Comparison of ENCODE assay signal across 1 cellular context in genomic region chr6:83974409-83975050, GRCh38.
TF ChIP-seq lines count a peak whose summit lies in the region.

No MANE protein-coding gene starts in this region.

TF ChIP-seq in K562, 482 proteins besides CTCF, POLR2A, EP300 and RAD21 (continued from another document and continues in another):
- TF ChIP-seq ZNF592 (IDR thresholded peaks at IDR 0.05) (peak; percentile 100), MEIS2 (IDR thresholded peaks at IDR 0.05; ENCODE audit: partially characterized antibody) (peak; percentile 84), KDM1A (IDR thresholded peaks at IDR 0.05) (peak; percentile 91 to 93), ZNF140 (CRISPR knock-in tag; IDR thresholded peaks at IDR 0.05) (peak; percentile 89), DPF2 (IDR thresholded peaks at IDR 0.05) (peak; percentile 99), HMG20A (CRISPR knock-in tag; conservative IDR thresholded peaks at IDR 0.05) (peak; percentile 61), FIP1L1 (IDR thresholded peaks at IDR 0.05; ENCODE audit: low read depth, low read length, poor library complexity, severe bottlenecking) (peak; percentile 38), ETV6 (IDR thresholded peaks at IDR 0.05; ENCODE audit: borderline replicate concordance in 1 of 2, low read depth in 2 of 2, low read length in 1 of 2) (peak in 1 of 2 experiments; percentile 72; a peak in 1 of 4 replicates), ETV6 (CRISPR knock-in tag; IDR thresholded peaks at IDR 0.05; ENCODE audit: borderline replicate concordance) (no peak), GTF3C2 (IDR thresholded peaks at IDR 0.05; ENCODE audit: borderline replicate concordance, extremely low read depth, insufficient read length) (no peak), REST (CRISPR knock-in tag; IDR thresholded peaks at IDR 0.05; ENCODE audit: low read depth) (peak; percentile 65; the same call in 1 of the 2 replicates), ZNF41 (CRISPR knock-in tag; conservative IDR thresholded peaks at IDR 0.05) (peak; percentile 91), ZNF668 (CRISPR knock-in tag; IDR thresholded peaks at IDR 0.05) (peak; percentile 96), ZNF354B (CRISPR knock-in tag; IDR thresholded peaks at IDR 0.05) (peak; percentile 80; the same call in 1 of the 2 replicates), GATA2 (CRISPR knock-in tag; IDR thresholded peaks at IDR 0.05) (peak; percentile 95), FOSL1 (tag; conservative IDR thresholded peaks at IDR 0.05) (peak; percentile 79), SP1 (CRISPR knock-in tag; IDR thresholded peaks at IDR 0.05) (peak; percentile 50; the same call in 1 of the 2 replicates), ZNF431 (CRISPR knock-in tag; IDR thresholded peaks at IDR 0.05) (0 out of 2 replicates have a peak, but pooled peaks have one; percentile 17), ZFP30 (CRISPR knock-in tag; IDR thresholded peaks at IDR 0.05; ENCODE audit: borderline replicate concordance) (no peak), FOXJ2 (tag; IDR thresholded peaks at IDR 0.05) (peak; percentile 87), MTF1 (CRISPR knock-in tag; IDR thresholded peaks at IDR 0.05; ENCODE audit: borderline replicate concordance) (peak; percentile 90)
- TF ChIP-seq, protein P1, sequence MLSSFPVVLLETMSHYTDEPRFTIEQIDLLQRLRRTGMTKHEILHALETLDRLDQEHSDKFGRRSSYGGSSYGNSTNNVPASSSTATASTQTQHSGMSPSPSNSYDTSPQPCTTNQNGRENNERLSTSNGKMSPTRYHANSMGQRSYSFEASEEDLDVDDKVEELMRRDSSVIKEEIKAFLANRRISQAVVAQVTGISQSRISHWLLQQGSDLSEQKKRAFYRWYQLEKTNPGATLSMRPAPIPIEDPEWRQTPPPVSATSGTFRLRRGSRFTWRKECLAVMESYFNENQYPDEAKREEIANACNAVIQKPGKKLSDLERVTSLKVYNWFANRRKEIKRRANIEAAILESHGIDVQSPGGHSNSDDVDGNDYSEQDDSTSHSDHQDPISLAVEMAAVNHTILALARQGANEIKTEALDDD (IDR thresholded peaks at IDR 0.05) = no peak
- TF ChIP-seq, protein P2, sequence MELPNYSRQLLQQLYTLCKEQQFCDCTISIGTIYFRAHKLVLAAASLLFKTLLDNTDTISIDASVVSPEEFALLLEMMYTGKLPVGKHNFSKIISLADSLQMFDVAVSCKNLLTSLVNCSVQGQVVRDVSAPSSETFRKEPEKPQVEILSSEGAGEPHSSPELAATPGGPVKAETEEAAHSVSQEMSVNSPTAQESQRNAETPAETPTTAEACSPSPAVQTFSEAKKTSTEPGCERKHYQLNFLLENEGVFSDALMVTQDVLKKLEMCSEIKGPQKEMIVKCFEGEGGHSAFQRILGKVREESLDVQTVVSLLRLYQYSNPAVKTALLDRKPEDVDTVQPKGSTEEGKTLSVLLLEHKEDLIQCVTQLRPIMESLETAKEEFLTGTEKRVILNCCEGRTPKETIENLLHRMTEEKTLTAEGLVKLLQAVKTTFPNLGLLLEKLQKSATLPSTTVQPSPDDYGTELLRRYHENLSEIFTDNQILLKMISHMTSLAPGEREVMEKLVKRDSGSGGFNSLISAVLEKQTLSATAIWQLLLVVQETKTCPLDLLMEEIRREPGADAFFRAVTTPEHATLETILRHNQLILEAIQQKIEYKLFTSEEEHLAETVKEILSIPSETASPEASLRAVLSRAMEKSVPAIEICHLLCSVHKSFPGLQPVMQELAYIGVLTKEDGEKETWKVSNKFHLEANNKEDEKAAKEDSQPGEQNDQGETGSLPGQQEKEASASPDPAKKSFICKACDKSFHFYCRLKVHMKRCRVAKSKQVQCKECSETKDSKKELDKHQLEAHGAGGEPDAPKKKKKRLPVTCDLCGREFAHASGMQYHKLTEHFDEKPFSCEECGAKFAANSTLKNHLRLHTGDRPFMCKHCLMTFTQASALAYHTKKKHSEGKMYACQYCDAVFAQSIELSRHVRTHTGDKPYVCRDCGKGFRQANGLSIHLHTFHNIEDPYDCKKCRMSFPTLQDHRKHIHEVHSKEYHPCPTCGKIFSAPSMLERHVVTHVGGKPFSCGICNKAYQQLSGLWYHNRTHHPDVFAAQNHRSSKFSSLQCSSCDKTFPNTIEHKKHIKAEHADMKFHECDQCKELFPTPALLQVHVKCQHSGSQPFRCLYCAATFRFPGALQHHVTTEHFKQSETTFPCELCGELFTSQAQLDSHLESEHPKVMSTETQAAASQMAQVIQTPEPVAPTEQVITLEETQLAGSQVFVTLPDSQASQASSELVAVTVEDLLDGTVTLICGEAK (IDR thresholded peaks at IDR 0.05) = 0 out of 2 replicates have a peak, but pooled peaks have one; percentile 21
- TF ChIP-seq, protein P2 (CRISPR knock-in tag; IDR thresholded peaks at IDR 0.05) = no peak
- TF ChIP-seq, protein P3, sequence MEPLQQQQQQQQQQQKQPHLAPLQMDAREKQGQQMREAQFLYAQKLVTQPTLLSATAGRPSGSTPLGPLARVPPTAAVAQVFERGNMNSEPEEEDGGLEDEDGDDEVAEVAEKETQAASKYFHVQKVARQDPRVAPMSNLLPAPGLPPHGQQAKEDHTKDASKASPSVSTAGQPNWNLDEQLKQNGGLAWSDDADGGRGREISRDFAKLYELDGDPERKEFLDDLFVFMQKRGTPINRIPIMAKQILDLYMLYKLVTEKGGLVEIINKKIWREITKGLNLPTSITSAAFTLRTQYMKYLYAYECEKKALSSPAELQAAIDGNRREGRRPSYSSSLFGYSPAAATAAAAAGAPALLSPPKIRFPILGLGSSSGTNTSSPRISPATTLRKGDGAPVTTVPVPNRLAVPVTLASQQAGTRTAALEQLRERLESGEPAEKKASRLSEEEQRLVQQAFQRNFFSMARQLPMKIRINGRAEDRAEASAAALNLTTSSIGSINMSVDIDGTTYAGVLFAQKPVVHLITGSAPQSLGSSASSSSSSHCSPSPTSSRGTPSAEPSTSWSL (CRISPR knock-in tag; IDR thresholded peaks at IDR 0.05; ENCODE audit: borderline replicate concordance) = 0 out of 2 replicates have a peak, but pooled peaks have one; percentile 24
- TF ChIP-seq, protein P4, sequence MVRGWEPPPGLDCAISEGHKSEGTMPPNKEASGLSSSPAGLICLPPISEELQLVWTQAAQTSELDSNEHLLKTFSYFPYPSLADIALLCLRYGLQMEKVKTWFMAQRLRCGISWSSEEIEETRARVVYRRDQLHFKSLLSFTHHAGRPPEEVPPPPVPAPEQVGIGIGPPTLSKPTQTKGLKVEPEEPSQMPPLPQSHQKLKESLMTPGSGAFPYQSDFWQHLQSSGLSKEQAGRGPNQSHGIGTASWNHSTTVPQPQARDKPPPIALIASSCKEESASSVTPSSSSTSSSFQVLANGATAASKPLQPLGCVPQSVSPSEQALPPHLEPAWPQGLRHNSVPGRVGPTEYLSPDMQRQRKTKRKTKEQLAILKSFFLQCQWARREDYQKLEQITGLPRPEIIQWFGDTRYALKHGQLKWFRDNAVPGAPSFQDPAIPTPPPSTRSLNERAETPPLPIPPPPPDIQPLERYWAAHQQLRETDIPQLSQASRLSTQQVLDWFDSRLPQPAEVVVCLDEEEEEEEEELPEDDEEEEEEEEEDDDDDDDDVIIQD (CRISPR knock-in tag; IDR thresholded peaks at IDR 0.05) = peak; percentile 84; the same call in 1 of the 2 replicates
